In genomic region chr2:134288814-134289213, GRCh38 we compare ENCODE assay signal across 23 cellular contexts. TPM values are rescaled to one million over a fixed set of nuclear protein-coding genes. Genes with fewer than 3 reads are reported as not detected.
DNase-seq lines count a peak whose midpoint lies in the region; ATAC-seq and TF ChIP-seq lines count a peak whose summit lies in the region.
"Had no signal": no experiment of that assay in that cellular context is flagged by ENCODE, and none has a peak within 500 bp of the region (broad histone marks: within the 10 kb centered on the region; RNA-seq: fewer than 3 reads in every experiment).

No MANE protein-coding gene starts in this region.

- no peaks in the 10 kb centered on the region for H3K9me3 ChIP-seq in HEK293 (ENCODE audit: control insufficient read depth, insufficient read depth, low read depth, low read length)
- H3K9me3 ChIP-seq: thoracic aorta, uterus had no signal

- POLR2A ChIA-PET in HEK293 (lab: Yijun Ruan, JAX) = no interaction called here

- H3K9me3 Mint-ChIP-seq in activated CD8-positive, alpha-beta memory T cell treated with anti-CD3 and anti-CD28 coated beads, Interleukin-2, amount 10 ng/mL, durations not matched to agents 7 days and 5 days (ENCODE audit: low read depth) = no peaks in the 10 kb centered on the region
- H3K9me3 Mint-ChIP-seq in central memory CD8-positive, alpha-beta T cell = no peaks in the 10 kb centered on the region
- H3K9me3 Mint-ChIP-seq in stimulated activated effector memory CD8-positive, alpha-beta T cell treated with anti-CD3 and anti-CD28 coated beads, Interleukin-12 subunit alpha, Interleukin-12 subunit beta, amount 100 ng/mL, for 72 hours = no peaks in the 10 kb centered on the region
- H3K9me3 Mint-ChIP-seq: activated CD4-positive, alpha-beta memory T cell treated with anti-CD3 and anti-CD28 coated beads, Interleukin-2, amount 10 ng/mL, durations not matched to agents 7 days and 5 days; memory B cell; T-helper 1 cell treated with Interleukin-12 subunit alpha and Interleukin-12 subunit beta and Interleukin-4 antibody, amounts not matched to agents 30 μg/mL and 1 μg/mL, for 36 hours had no signal

- CTCF ChIA-PET in activated CD8-positive, alpha-beta memory T cell treated with anti-CD3 and anti-CD28 coated beads, Interleukin-2, amount 10 ng/mL, durations not matched to agents 7 days and 5 days (lab: Charles Lee) = interaction anchor here (1.0 to 4.0 kb wide), 4 partner anchors 30 to 123 kb away, joined by 3 to 21 read pairs (median 10); no protein-coding TSS in a partner anchor
- CTCF ChIA-PET in HEK293 (lab: Yijun Ruan, JAX) = no interaction called here

- ATAC-seq in activated CD8-positive, alpha-beta memory T cell treated with anti-CD3 and anti-CD28 coated beads, Interleukin-2, amount 10 ng/mL, durations not matched to agents 7 days and 5 days = no peak
- ATAC-seq in central memory CD8-positive, alpha-beta T cell (replicated peaks; ENCODE audit: extremely low read depth, poor library complexity, severe bottlenecking) = peak; percentile 88
- ATAC-seq in stimulated activated effector memory CD8-positive, alpha-beta T cell treated with anti-CD3 and anti-CD28 coated beads, Interleukin-12 subunit alpha, Interleukin-12 subunit beta, amount 100 ng/mL, for 72 hours = peak; percentile 44
- ATAC-seq: HepG2, sciatic nerve had no signal

- no peak for TF ChIP-seq CTCF in HEK293 (tag by site-specific recombination; IDR thresholded peaks at IDR 0.05)

- H3K4me1 Mint-ChIP-seq in activated CD8-positive, alpha-beta memory T cell treated with anti-CD3 and anti-CD28 coated beads, Interleukin-2, amount 10 ng/mL, durations not matched to agents 7 days and 5 days = peaks cover 19% of the 10 kb centered on the region
- H3K4me1 Mint-ChIP-seq in central memory CD8-positive, alpha-beta T cell = peaks cover 17% of the 10 kb centered on the region
- peaks cover 15% of the 10 kb centered on the region for H3K4me1 Mint-ChIP-seq in stimulated activated effector memory CD8-positive, alpha-beta T cell treated with anti-CD3 and anti-CD28 coated beads, Interleukin-12 subunit alpha, Interleukin-12 subunit beta, amount 100 ng/mL, for 72 hours

- H3K36me3 ChIP-seq in HEK293 (ENCODE audit: control insufficient read depth in 2 of 2, insufficient read depth in 1 of 2, low read length in 2 of 2) = no peaks in the 10 kb centered on the region
- H3K36me3 ChIP-seq: thoracic aorta, uterus had no signal

- no peak overlapping the region for H3K4me3 ChIP-seq in HEK293 (ENCODE audit: low read depth, low read length)
- H3K4me3 ChIP-seq: SK-N-MC, thoracic aorta, uterus had no signal

- H3K4me1 ChIP-seq in HEK293 (ENCODE audit: control insufficient read depth, insufficient read depth, low read length) = no peaks in the 10 kb centered on the region
- H3K4me1 ChIP-seq: uterus had no signal

- no peak overlapping the region for H3K4me3 Mint-ChIP-seq in activated CD8-positive, alpha-beta memory T cell treated with anti-CD3 and anti-CD28 coated beads, Interleukin-2, amount 10 ng/mL, durations not matched to agents 7 days and 5 days
- H3K4me3 Mint-ChIP-seq in central memory CD8-positive, alpha-beta T cell = no peak overlapping the region
- H3K4me3 Mint-ChIP-seq in stimulated activated effector memory CD8-positive, alpha-beta T cell treated with anti-CD3 and anti-CD28 coated beads, Interleukin-12 subunit alpha, Interleukin-12 subunit beta, amount 100 ng/mL, for 72 hours = no peak overlapping the region
- H3K4me3 Mint-ChIP-seq: activated CD4-positive, alpha-beta memory T cell treated with anti-CD3 and anti-CD28 coated beads, Interleukin-2, amount 10 ng/mL, durations not matched to agents 7 days and 5 days; memory B cell; T-helper 1 cell treated with Interleukin-12 subunit alpha and Interleukin-12 subunit beta and Interleukin-4 antibody, amounts not matched to agents 30 μg/mL and 1 μg/mL, for 36 hours had no signal

- no peak overlapping the region for H3K27ac Mint-ChIP-seq in activated CD8-positive, alpha-beta memory T cell treated with anti-CD3 and anti-CD28 coated beads, Interleukin-2, amount 10 ng/mL, durations not matched to agents 7 days and 5 days
- H3K27ac Mint-ChIP-seq in central memory CD8-positive, alpha-beta T cell (ENCODE audit: low read depth) = no peak overlapping the region
- H3K27ac Mint-ChIP-seq in stimulated activated effector memory CD8-positive, alpha-beta T cell treated with anti-CD3 and anti-CD28 coated beads, Interleukin-12 subunit alpha, Interleukin-12 subunit beta, amount 100 ng/mL, for 72 hours = no peak overlapping the region
- H3K27ac Mint-ChIP-seq: activated CD4-positive, alpha-beta memory T cell treated with anti-CD3 and anti-CD28 coated beads, Interleukin-2, amount 10 ng/mL, durations not matched to agents 7 days and 5 days; memory B cell; T-helper 1 cell treated with Interleukin-12 subunit alpha and Interleukin-12 subunit beta and Interleukin-4 antibody, amounts not matched to agents 30 μg/mL and 1 μg/mL, for 36 hours had no signal

- H3K36me3 Mint-ChIP-seq in activated CD8-positive, alpha-beta memory T cell treated with anti-CD3 and anti-CD28 coated beads, Interleukin-2, amount 10 ng/mL, durations not matched to agents 7 days and 5 days = peaks cover 8% of the 10 kb centered on the region
- H3K36me3 Mint-ChIP-seq in central memory CD8-positive, alpha-beta T cell (ENCODE audit: insufficient read depth) = no peaks in the 10 kb centered on the region
- no peaks in the 10 kb centered on the region for H3K36me3 Mint-ChIP-seq in stimulated activated effector memory CD8-positive, alpha-beta T cell treated with anti-CD3 and anti-CD28 coated beads, Interleukin-12 subunit alpha, Interleukin-12 subunit beta, amount 100 ng/mL, for 72 hours

- DNase-seq in activated CD8-positive, alpha-beta memory T cell treated with anti-CD3 and anti-CD28 coated beads, Interleukin-2, amount 10 ng/mL, durations not matched to agents 7 days and 5 days = peak; percentile 45
- no peak for DNase-seq in activated CD8-positive, alpha-beta memory T cell treated with anti-CD3 and anti-CD28 coated beads, Interleukin-2, amount 50 U/mL, for 48 hours
- peak in 1 of 2 donors; percentile 33 for DNase-seq in central memory CD8-positive, alpha-beta T cell (ENCODE audit: low spot score in 2 of 2)
- no peak for DNase-seq in stimulated activated effector memory CD8-positive, alpha-beta T cell treated with anti-CD3 and anti-CD28 coated beads, Interleukin-12 subunit alpha, Interleukin-12 subunit beta, amount 100 ng/mL, for 72 hours (ENCODE audit: low spot score in 2 of 2)
- DNase-seq in medulla oblongata (ENCODE audit: extremely low spot score) (no peak), COLO829 (ENCODE audit: low spot score) (no peak), NCI-H2107 (lab: John Stamatoyannopoulos, UW) (no peak)
- DNase-seq: COR-L47; GDM1; NCI-H2171 treated with DMSO at 0.1 percent for 48 hours; NCI-H524; RPMI8226; stimulated activated naive CD4-positive, alpha-beta T cell treated with Interleukin-2 at 50 U/mL for 16 hours; uterus had no signal

- peaks cover 23% of the 10 kb centered on the region for H3K27me3 Mint-ChIP-seq in activated CD8-positive, alpha-beta memory T cell treated with anti-CD3 and anti-CD28 coated beads, Interleukin-2, amount 10 ng/mL, durations not matched to agents 7 days and 5 days
- no peaks in the 10 kb centered on the region for H3K27me3 Mint-ChIP-seq in central memory CD8-positive, alpha-beta T cell
- H3K27me3 Mint-ChIP-seq: memory B cell, progenitor cell of endocrine pancreas had no signal

- no peak overlapping the region for H3K27ac ChIP-seq in HEK293 (ENCODE audit: extremely low read depth, low read depth, low read length)
- H3K27ac ChIP-seq: SK-N-MC, thoracic aorta, uterus had no signal

TF ChIP-seq in HEK293, 187 proteins besides CTCF, POLR2A, EP300 and RAD21:
- TF ChIP-seq EGR2 (tag by site-specific recombination; IDR thresholded peaks at IDR 0.05; ENCODE audit: low read depth) = 0 out of 2 replicates have a peak, but pooled peaks have one; percentile 9
- TF ChIP-seq ZXDB (tag by site-specific recombination; IDR thresholded peaks at IDR 0.05) = no peak
- no peak for TF ChIP-seq ZNF335 (tag by site-specific recombination; conservative IDR thresholded peaks at IDR 0.05)
- TF ChIP-seq ZNF571 (tag by site-specific recombination; IDR thresholded peaks at IDR 0.05) = no peak

RNA-seq across cellular contexts. Expression of gene MGAT5, which starts 34.9 kb away (rescaled TPM):
- total RNA-seq in activated CD8-positive, alpha-beta memory T cell treated with anti-CD3 and anti-CD28 coated beads, Interleukin-2, amount 10 ng/mL, durations not matched to agents 7 days and 5 days = 10 to 100 TPM; 40.3 to 43.6 TPM
